ENCODE assay signal across 28 cellular contexts in the genomic region with DNA sequence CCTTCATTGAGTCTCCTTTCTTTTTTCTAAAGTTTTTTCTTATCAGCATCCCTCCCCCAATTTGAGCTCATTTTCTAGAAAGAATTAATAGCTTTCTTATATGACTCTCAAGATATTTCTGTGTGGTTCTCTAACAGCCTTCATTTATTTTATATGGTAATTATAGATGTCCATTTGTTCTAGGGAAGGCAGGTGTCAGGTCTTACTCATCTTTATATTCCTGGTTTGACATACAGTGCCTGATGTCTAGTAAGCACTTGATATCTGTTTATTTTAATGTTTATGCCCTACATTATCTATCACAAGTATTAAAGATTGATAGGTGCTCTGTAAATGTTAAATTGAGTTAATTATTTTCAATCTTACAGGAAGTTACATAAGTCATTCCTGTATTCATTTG.
"Had no signal": no experiment of that assay in that cellular context is flagged by ENCODE, and none has a peak within 500 bp of the region (broad histone marks: within the 10 kb centered on the region; RNA-seq: fewer than 3 reads in every experiment).

No MANE protein-coding gene starts in this region.

- H3K4me3 Mint-ChIP-seq: dendritic cell treated with granulocyte-macrophage colony-stimulating factor and Interleukin-4, amounts not matched to agents 40 ng/mL and 50 ng/mL, for 4 days; endodermal cell; memory B cell; mesothelial cell of epicardium; naive thymus-derived CD8-positive, alpha-beta T cell; neural crest cell; stimulated activated effector memory CD8-positive, alpha-beta T cell treated with anti-CD3 and anti-CD28 coated beads, Interleukin-12 subunit alpha, Interleukin-12 subunit beta, amount 100 ng/mL, for 72 hours; type B pancreatic cell had no signal

- H3K36me3 Mint-ChIP-seq: naive thymus-derived CD8-positive, alpha-beta T cell; stimulated activated effector memory CD8-positive, alpha-beta T cell treated with anti-CD3 and anti-CD28 coated beads, Interleukin-12 subunit alpha, Interleukin-12 subunit beta, amount 100 ng/mL, for 72 hours had no signal

- ATAC-seq: esophagus mucosa; left ventricle myocardium superior; mucosa of descending colon; naive thymus-derived CD8-positive, alpha-beta T cell; pancreas; sciatic nerve; stimulated activated effector memory CD8-positive, alpha-beta T cell treated with anti-CD3 and anti-CD28 coated beads, Interleukin-12 subunit alpha, Interleukin-12 subunit beta, amount 100 ng/mL, for 72 hours; stimulated activated naive CD8-positive, alpha-beta T cell treated with anti-CD3 and anti-CD28 coated beads, Interleukin-15, Interleukin-2, amounts not matched to agents 100 U/mL and 50 U/mL, for 24 hours had no signal

- H3K9me3 ChIP-seq: colonic mucosa, gastrocnemius medialis, mucosa of descending colon, neutrophil, pancreas, testis, tibial artery had no signal

- H3K27ac ChIP-seq: colonic mucosa, epithelial cell of prostate, neutrophil, pancreas, testis, tibial artery had no signal

- H3K9me3 Mint-ChIP-seq: dendritic cell treated with granulocyte-macrophage colony-stimulating factor and Interleukin-4, amounts not matched to agents 40 ng/mL and 50 ng/mL, for 4 days; endodermal cell; memory B cell; naive thymus-derived CD8-positive, alpha-beta T cell; neural crest cell; stimulated activated effector memory CD8-positive, alpha-beta T cell treated with anti-CD3 and anti-CD28 coated beads, Interleukin-12 subunit alpha, Interleukin-12 subunit beta, amount 100 ng/mL, for 72 hours; type B pancreatic cell had no signal

- FAIRE-seq: keratinocyte, pancreas had no signal

- H3K36me3 ChIP-seq: colonic mucosa, gastrocnemius medialis, neutrophil, pancreas, tibial artery had no signal

- DNase-seq: colonic mucosa; effector CD8-positive, alpha-beta T cell; endodermal cell; foreskin fibroblast; gastrocnemius medialis; head of caudate nucleus; left ventricle myocardium superior; mucosa of descending colon; naive thymus-derived CD8-positive, alpha-beta T cell; pancreas; stimulated activated CD4-positive, alpha-beta T cell treated with anti-CD3 and anti-CD28 coated beads, Interleukin-2, amount 100 ng/mL, for 24 hours; stimulated activated CD4-positive, alpha-beta T cell treated with anti-CD3 and anti-CD28 coated beads, Interleukin-4, amount 100 ng/mL, for 24 hours; stimulated activated naive CD8-positive, alpha-beta T cell treated with anti-CD3 and anti-CD28 coated beads, Interleukin-15, Interleukin-2, amounts not matched to agents 100 U/mL and 50 U/mL, for 24 hours; substantia nigra; testis; tibial artery had no signal

- H3K4me1 Mint-ChIP-seq: endodermal cell; memory B cell; naive thymus-derived CD8-positive, alpha-beta T cell; neural crest cell had no signal

- H3K4me1 ChIP-seq: colonic mucosa had no signal

- H3K27me3 Mint-ChIP-seq: dendritic cell treated with granulocyte-macrophage colony-stimulating factor and Interleukin-4, amounts not matched to agents 40 ng/mL and 50 ng/mL, for 4 days; memory B cell; naive thymus-derived CD8-positive, alpha-beta T cell; type B pancreatic cell had no signal

- H3K27ac Mint-ChIP-seq: dendritic cell treated with granulocyte-macrophage colony-stimulating factor and Interleukin-4, amounts not matched to agents 40 ng/mL and 50 ng/mL, for 4 days; endodermal cell; memory B cell; mesothelial cell of epicardium; naive thymus-derived CD8-positive, alpha-beta T cell; stimulated activated effector memory CD8-positive, alpha-beta T cell treated with anti-CD3 and anti-CD28 coated beads, Interleukin-12 subunit alpha, Interleukin-12 subunit beta, amount 100 ng/mL, for 72 hours; type B pancreatic cell had no signal

- H3K27me3 ChIP-seq: colonic mucosa, gastrocnemius medialis, neutrophil, pancreas, testis, tibial artery had no signal

- H3K4me3 ChIP-seq: colonic mucosa, gastrocnemius medialis, lung, mucosa of descending colon, pancreas, testis, tibial artery had no signal
